Comparison of ENCODE assay signal across 1 cellular context in genomic region chr4:54440394-54441223, GRCh38.
TF ChIP-seq lines count a peak whose summit lies in the region.

No MANE protein-coding gene starts in this region.

TF ChIP-seq in H1, 55 proteins besides CTCF, POLR2A, EP300 and RAD21 (continued from another document):
- TF ChIP-seq, protein P1, sequence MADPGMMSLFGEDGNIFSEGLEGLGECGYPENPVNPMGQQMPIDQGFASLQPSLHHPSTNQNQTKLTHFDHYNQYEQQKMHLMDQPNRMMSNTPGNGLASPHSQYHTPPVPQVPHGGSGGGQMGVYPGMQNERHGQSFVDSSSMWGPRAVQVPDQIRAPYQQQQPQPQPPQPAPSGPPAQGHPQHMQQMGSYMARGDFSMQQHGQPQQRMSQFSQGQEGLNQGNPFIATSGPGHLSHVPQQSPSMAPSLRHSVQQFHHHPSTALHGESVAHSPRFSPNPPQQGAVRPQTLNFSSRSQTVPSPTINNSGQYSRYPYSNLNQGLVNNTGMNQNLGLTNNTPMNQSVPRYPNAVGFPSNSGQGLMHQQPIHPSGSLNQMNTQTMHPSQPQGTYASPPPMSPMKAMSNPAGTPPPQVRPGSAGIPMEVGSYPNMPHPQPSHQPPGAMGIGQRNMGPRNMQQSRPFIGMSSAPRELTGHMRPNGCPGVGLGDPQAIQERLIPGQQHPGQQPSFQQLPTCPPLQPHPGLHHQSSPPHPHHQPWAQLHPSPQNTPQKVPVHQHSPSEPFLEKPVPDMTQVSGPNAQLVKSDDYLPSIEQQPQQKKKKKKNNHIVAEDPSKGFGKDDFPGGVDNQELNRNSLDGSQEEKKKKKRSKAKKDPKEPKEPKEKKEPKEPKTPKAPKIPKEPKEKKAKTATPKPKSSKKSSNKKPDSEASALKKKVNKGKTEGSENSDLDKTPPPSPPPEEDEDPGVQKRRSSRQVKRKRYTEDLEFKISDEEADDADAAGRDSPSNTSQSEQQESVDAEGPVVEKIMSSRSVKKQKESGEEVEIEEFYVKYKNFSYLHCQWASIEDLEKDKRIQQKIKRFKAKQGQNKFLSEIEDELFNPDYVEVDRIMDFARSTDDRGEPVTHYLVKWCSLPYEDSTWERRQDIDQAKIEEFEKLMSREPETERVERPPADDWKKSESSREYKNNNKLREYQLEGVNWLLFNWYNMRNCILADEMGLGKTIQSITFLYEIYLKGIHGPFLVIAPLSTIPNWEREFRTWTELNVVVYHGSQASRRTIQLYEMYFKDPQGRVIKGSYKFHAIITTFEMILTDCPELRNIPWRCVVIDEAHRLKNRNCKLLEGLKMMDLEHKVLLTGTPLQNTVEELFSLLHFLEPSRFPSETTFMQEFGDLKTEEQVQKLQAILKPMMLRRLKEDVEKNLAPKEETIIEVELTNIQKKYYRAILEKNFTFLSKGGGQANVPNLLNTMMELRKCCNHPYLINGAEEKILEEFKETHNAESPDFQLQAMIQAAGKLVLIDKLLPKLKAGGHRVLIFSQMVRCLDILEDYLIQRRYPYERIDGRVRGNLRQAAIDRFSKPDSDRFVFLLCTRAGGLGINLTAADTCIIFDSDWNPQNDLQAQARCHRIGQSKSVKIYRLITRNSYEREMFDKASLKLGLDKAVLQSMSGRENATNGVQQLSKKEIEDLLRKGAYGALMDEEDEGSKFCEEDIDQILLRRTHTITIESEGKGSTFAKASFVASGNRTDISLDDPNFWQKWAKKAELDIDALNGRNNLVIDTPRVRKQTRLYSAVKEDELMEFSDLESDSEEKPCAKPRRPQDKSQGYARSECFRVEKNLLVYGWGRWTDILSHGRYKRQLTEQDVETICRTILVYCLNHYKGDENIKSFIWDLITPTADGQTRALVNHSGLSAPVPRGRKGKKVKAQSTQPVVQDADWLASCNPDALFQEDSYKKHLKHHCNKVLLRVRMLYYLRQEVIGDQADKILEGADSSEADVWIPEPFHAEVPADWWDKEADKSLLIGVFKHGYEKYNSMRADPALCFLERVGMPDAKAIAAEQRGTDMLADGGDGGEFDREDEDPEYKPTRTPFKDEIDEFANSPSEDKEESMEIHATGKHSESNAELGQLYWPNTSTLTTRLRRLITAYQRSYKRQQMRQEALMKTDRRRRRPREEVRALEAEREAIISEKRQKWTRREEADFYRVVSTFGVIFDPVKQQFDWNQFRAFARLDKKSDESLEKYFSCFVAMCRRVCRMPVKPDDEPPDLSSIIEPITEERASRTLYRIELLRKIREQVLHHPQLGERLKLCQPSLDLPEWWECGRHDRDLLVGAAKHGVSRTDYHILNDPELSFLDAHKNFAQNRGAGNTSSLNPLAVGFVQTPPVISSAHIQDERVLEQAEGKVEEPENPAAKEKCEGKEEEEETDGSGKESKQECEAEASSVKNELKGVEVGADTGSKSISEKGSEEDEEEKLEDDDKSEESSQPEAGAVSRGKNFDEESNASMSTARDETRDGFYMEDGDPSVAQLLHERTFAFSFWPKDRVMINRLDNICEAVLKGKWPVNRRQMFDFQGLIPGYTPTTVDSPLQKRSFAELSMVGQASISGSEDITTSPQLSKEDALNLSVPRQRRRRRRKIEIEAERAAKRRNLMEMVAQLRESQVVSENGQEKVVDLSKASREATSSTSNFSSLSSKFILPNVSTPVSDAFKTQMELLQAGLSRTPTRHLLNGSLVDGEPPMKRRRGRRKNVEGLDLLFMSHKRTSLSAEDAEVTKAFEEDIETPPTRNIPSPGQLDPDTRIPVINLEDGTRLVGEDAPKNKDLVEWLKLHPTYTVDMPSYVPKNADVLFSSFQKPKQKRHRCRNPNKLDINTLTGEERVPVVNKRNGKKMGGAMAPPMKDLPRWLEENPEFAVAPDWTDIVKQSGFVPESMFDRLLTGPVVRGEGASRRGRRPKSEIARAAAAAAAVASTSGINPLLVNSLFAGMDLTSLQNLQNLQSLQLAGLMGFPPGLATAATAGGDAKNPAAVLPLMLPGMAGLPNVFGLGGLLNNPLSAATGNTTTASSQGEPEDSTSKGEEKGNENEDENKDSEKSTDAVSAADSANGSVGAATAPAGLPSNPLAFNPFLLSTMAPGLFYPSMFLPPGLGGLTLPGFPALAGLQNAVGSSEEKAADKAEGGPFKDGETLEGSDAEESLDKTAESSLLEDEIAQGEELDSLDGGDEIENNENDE (IDR thresholded peaks at IDR 0.05; ENCODE audit: insufficient replicate concordance, low read length): peak; percentile 65
- TF ChIP-seq KDM4A (IDR thresholded peaks at IDR 0.05; ENCODE audit: low read depth, low read length, severe bottlenecking): no peak
